Comparison of ENCODE assay signal across 14 cellular contexts in the genomic region with DNA sequence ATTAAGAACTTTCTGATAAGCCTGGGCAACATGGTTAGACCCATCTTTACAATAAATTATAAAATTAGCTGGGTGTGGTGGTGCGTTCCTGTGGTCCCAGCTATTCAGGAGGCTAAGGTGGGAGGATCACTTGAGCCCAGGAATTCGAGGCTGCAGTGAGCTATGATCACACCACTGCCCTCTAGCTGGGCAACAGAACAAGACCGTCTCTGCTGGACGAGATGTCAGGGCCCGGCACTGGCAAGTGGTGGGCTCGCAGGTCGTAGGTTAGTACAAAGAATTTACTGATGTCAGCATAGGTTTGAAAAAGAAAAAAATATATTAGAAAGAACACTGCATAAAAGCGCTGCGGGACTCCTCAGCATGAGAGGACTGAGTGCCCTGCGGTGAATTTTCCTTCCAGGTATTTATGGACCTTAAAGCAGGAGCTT.
"Had no signal": no experiment of that assay in that cellular context is flagged by ENCODE, and none has a peak within 500 bp of the region (broad histone marks: within the 10 kb centered on the region; RNA-seq: fewer than 3 reads in every experiment).

No MANE protein-coding gene starts in this region.

- H3K9me3 Mint-ChIP-seq: activated T-helper 1 cell treated with anti-CD3 and anti-CD28 coated beads, Interleukin-12 subunit alpha, Interleukin-12 subunit beta, Interleukin-2, Interleukin-4 antibody, amounts not matched to agents 30 ng/mL and 10 ng/mL and 1 ng/mL, durations not matched to agents 14 hours and 24 hours and 36 hours; T-helper 2 cell treated with Interferon-gamma antibody and Interleukin-4, amounts not matched to agents 5 μg/mL and 100 μg/mL, for 36 hours had no signal

- ATAC-seq: foreskin keratinocyte had no signal

- H3K27ac ChIP-seq: foreskin keratinocyte, right atrium auricular region, vagina had no signal

- H3K9me3 ChIP-seq: right atrium auricular region, thyroid gland, vagina had no signal

- H3K4me3 Mint-ChIP-seq: activated T-helper 1 cell treated with anti-CD3 and anti-CD28 coated beads, Interleukin-12 subunit alpha, Interleukin-12 subunit beta, Interleukin-2, Interleukin-4 antibody, amounts not matched to agents 30 ng/mL and 10 ng/mL and 1 ng/mL, durations not matched to agents 14 hours and 24 hours and 36 hours; T-helper 2 cell treated with Interferon-gamma antibody and Interleukin-4, amounts not matched to agents 5 μg/mL and 100 μg/mL, for 36 hours had no signal

- H3K4me3 ChIP-seq: right atrium auricular region, thyroid gland, vagina had no signal

- DNase-seq: activated CD4-positive, alpha-beta T cell treated with anti-CD3 and anti-CD28 coated beads for 4 hours; activated naive CD4-positive, alpha-beta T cell; aorta; foreskin keratinocyte; kidney glomerular epithelial cell; midbrain; small intestine; thyroid gland had no signal

- H3K4me1 ChIP-seq: vagina had no signal

- H3K36me3 ChIP-seq: right atrium auricular region, thyroid gland, vagina had no signal

- FAIRE-seq: bronchial epithelial cell, endothelial cell of umbilical vein, small intestine had no signal

- H3K27me3 ChIP-seq: foreskin keratinocyte, right atrium auricular region, thyroid gland, vagina had no signal

- H3K27ac Mint-ChIP-seq: activated T-helper 1 cell treated with anti-CD3 and anti-CD28 coated beads, Interleukin-12 subunit alpha, Interleukin-12 subunit beta, Interleukin-2, Interleukin-4 antibody, amounts not matched to agents 30 ng/mL and 10 ng/mL and 1 ng/mL, durations not matched to agents 14 hours and 24 hours and 36 hours; T-helper 2 cell treated with Interferon-gamma antibody and Interleukin-4, amounts not matched to agents 5 μg/mL and 100 μg/mL, for 36 hours had no signal
